ENCODE assay signal across 24 cellular contexts in genomic region chr3:194111336-194111735, GRCh38. TPM values are rescaled to one million over a fixed set of nuclear protein-coding genes. Genes with fewer than 3 reads are reported as not detected.
DNase-seq lines count a peak whose midpoint lies in the region; ATAC-seq and TF ChIP-seq lines count a peak whose summit lies in the region.
"Had no signal": no experiment of that assay in that cellular context is flagged by ENCODE, and none has a peak within 500 bp of the region (broad histone marks: within the 10 kb centered on the region; RNA-seq: fewer than 3 reads in every experiment).

No MANE protein-coding gene starts in this region.

- H3K36me3 ChIP-seq in mucosa of descending colon (ENCODE audit: low read depth): no peaks in the 10 kb centered on the region
- H3K36me3 ChIP-seq: BLaER1, MG63, SJSA1 had no signal

- peak; percentile 54 for DNase-seq in DMS53 (lab: John Stamatoyannopoulos, UW)
- no peak for DNase-seq in DMS53 treated with DMSO at 0.1 percent for 48 hours (lab: John Stamatoyannopoulos, UW; ENCODE audit: unreplicated experiment)
- no peak for DNase-seq in mucosa of descending colon
- no peak for DNase-seq in progenitor cell of endocrine pancreas (ENCODE audit: low spot score, unreplicated experiment)
- no peak for DNase-seq in GF-D8 (lab: John Stamatoyannopoulos, UW)
- DNase-seq in middle frontal gyrus (ENCODE audit: extremely low spot score, low spot score): no peak
- DNase-seq: 8988T; CD4-positive, CD25-positive, alpha-beta regulatory T cell; DMS79; EL; GDM1; KBM-7; MG63; NCI-H1694; NCI-H2081; NCI-H2227 treated with DMSO at 0.1 percent for 48 hours; NCI-H526 treated with DMSO at 0.1 percent for 48 hours; Right ventricle myocardium superior; RPMI8226 had no signal

- ATAC-seq in esophagus mucosa: peak; percentile 32
- ATAC-seq in mucosa of descending colon: peak; percentile 53
- ATAC-seq in HG03045 (IDR thresholded peaks at IDR 0.05; ENCODE audit: unreplicated experiment): no peak
- ATAC-seq: HCT116 had no signal

- no peaks in the 10 kb centered on the region for H3K9me3 ChIP-seq in mucosa of descending colon
- H3K9me3 ChIP-seq: BLaER1, MG63, SJSA1 had no signal

- H3K4me3 Mint-ChIP-seq in progenitor cell of endocrine pancreas (ENCODE audit: low read depth): no peak overlapping the region
- H3K4me3 Mint-ChIP-seq: CD4-positive, CD25-positive, alpha-beta regulatory T cell had no signal

- H3K27me3 Mint-ChIP-seq in progenitor cell of endocrine pancreas: no peaks in the 10 kb centered on the region

- peaks cover 51% of the 10 kb centered on the region for H3K4me1 Mint-ChIP-seq in progenitor cell of endocrine pancreas (ENCODE audit: low read depth)
- H3K4me1 Mint-ChIP-seq: CD4-positive, CD25-positive, alpha-beta regulatory T cell had no signal

- H3K27ac Mint-ChIP-seq in progenitor cell of endocrine pancreas: peak overlapping the region; percentile 99
- H3K27ac Mint-ChIP-seq: CD4-positive, CD25-positive, alpha-beta regulatory T cell had no signal

- H3K4me1 ChIP-seq in mucosa of descending colon (ENCODE audit: low read depth): peaks cover 13% of the 10 kb centered on the region
- H3K4me1 ChIP-seq: BLaER1 had no signal

- no peak overlapping the region for H3K4me3 ChIP-seq in mucosa of descending colon
- H3K4me3 ChIP-seq: BLaER1, MG63, SJSA1 had no signal

- H3K36me3 Mint-ChIP-seq in progenitor cell of endocrine pancreas (ENCODE audit: insufficient read depth): no peaks in the 10 kb centered on the region
- H3K36me3 Mint-ChIP-seq: CD4-positive, CD25-positive, alpha-beta regulatory T cell had no signal

- H3K9me3 Mint-ChIP-seq in progenitor cell of endocrine pancreas (ENCODE audit: low read depth): no peaks in the 10 kb centered on the region

- TF ChIP-seq CTCF in mucosa of descending colon (IDR thresholded peaks at IDR 0.05) (no peak), progenitor cell of endocrine pancreas (IDR thresholded peaks at IDR 0.05; ENCODE audit: unreplicated experiment) (no peak)

- intact Hi-C loops in mucosa of descending colon (cut with DNase I, micrococcal nuclease): no loop called here

RNA-seq across cellular contexts. Expression of gene HES1, which starts 24.6 kb away (rescaled TPM):
- total RNA-seq in esophagus mucosa (95.2 TPM), mucosa of descending colon (100 to 1,000 TPM in 1 of 3 donors, 10 to 100 TPM in 2; 60.9 to 116 (median 99.0) TPM), progenitor cell of endocrine pancreas (129 and 142 TPM in 2 replicates)
